10 cellular contexts compared by ENCODE assay signal in genomic region chr19:37933965-37934364, GRCh38. TPM values are rescaled to one million over a fixed set of nuclear protein-coding genes. Genes with fewer than 3 reads are reported as not detected.
A peak's percentile ranks its signal among the peaks of the same experiment; 100 is the strongest.
DNase-seq lines count a peak whose midpoint lies in the region; ATAC-seq and TF ChIP-seq lines count a peak whose summit lies in the region.
"Had no signal": no experiment of that assay in that cellular context is flagged by ENCODE, and none has a peak within 500 bp of the region (broad histone marks: within the 10 kb centered on the region; RNA-seq: fewer than 3 reads in every experiment).

No MANE protein-coding gene starts in this region.

- no peak overlapping the region for H3K27ac ChIP-seq in coronary artery
- H3K27ac ChIP-seq: dorsolateral prefrontal cortex had no signal

- H3K4me3 Mint-ChIP-seq in glutamatergic neuron (ENCODE audit: unreplicated experiment): peak overlapping the region; percentile 85
- H3K4me3 Mint-ChIP-seq in progenitor cell of endocrine pancreas (ENCODE audit: low read depth): peak overlapping the region; percentile 66
- H3K4me3 Mint-ChIP-seq: activated CD4-positive, alpha-beta memory T cell treated with anti-CD3 and anti-CD28 coated beads for 36 hours had no signal

- H3K9me3 Mint-ChIP-seq in glutamatergic neuron (ENCODE audit: unreplicated experiment): peaks cover 18% of the 10 kb centered on the region
- no peaks in the 10 kb centered on the region for H3K9me3 Mint-ChIP-seq in progenitor cell of endocrine pancreas (ENCODE audit: low read depth)

- no peak for ATAC-seq in HG03460 (IDR thresholded peaks at IDR 0.05; ENCODE audit: unreplicated experiment)

- DNase-seq in HEK293T (ENCODE audit: extremely low spot score) (peak; percentile 38), RPMI7951 (ENCODE audit: low read depth) (peak; percentile 9), glutamatergic neuron (peak; percentile 54), progenitor cell of endocrine pancreas (ENCODE audit: low spot score, unreplicated experiment) (no peak), coronary artery (ENCODE audit: low spot score) (no peak)
- no peak for DNase-seq in activated CD4-positive, CD25-positive, alpha-beta regulatory T cell treated with anti-CD3 and anti-CD28 coated beads, Interleukin-2, amount 50 U/mL, for 72 hours
- DNase-seq in activated CD4-positive, alpha-beta T cell treated with anti-CD3 and anti-CD28 coated beads for 1 hour: no peak
- DNase-seq: activated CD4-positive, alpha-beta memory T cell treated with anti-CD3 and anti-CD28 coated beads for 36 hours; dorsolateral prefrontal cortex had no signal

- peaks cover 14% of the 10 kb centered on the region for H3K27me3 Mint-ChIP-seq in glutamatergic neuron (ENCODE audit: unreplicated experiment)
- H3K27me3 Mint-ChIP-seq in progenitor cell of endocrine pancreas: no peaks in the 10 kb centered on the region
- H3K27me3 Mint-ChIP-seq: activated CD4-positive, alpha-beta memory T cell treated with anti-CD3 and anti-CD28 coated beads for 36 hours had no signal

- H3K4me3 ChIP-seq in coronary artery: no peak overlapping the region
- H3K4me3 ChIP-seq: dorsolateral prefrontal cortex had no signal

- CTCF ChIA-PET in HEK293T (lab: Yijun Ruan, JAX): interaction anchor here (0.7 to 0.9 kb wide), 2 partner anchors 11 to 425 kb away, joined by 3 to 4 read pairs; no protein-coding TSS in a partner anchor

- H3K4me1 Mint-ChIP-seq in glutamatergic neuron (ENCODE audit: low read depth, unreplicated experiment) (peaks cover 35% of the 10 kb centered on the region), progenitor cell of endocrine pancreas (ENCODE audit: low read depth) (peaks cover 56% of the 10 kb centered on the region)

- H3K27ac Mint-ChIP-seq in glutamatergic neuron (ENCODE audit: unreplicated experiment) (peak overlapping the region; percentile 97), progenitor cell of endocrine pancreas (peak overlapping the region; percentile 95)
- H3K27ac Mint-ChIP-seq: activated CD4-positive, alpha-beta memory T cell treated with anti-CD3 and anti-CD28 coated beads for 36 hours had no signal

- no peak for TF ChIP-seq CTCF in glutamatergic neuron (IDR thresholded peaks at IDR 0.05; ENCODE audit: partially characterized antibody, unreplicated experiment)
- TF ChIP-seq CTCF in progenitor cell of endocrine pancreas (IDR thresholded peaks at IDR 0.05; ENCODE audit: unreplicated experiment): no peak
- no peak for TF ChIP-seq CTCF in coronary artery (IDR thresholded peaks at IDR 0.05)

- H3K36me3 Mint-ChIP-seq in glutamatergic neuron (ENCODE audit: unreplicated experiment): peaks cover 27% of the 10 kb centered on the region
- H3K36me3 Mint-ChIP-seq in progenitor cell of endocrine pancreas (ENCODE audit: insufficient read depth): peaks cover 8% of the 10 kb centered on the region

- POLR2A ChIA-PET in HEK293T (lab: Yijun Ruan, JAX): interaction anchor here (0.7 to 1.1 kb wide), 2 partner anchors 27 to 70 kb away, joined by 6 to 8 read pairs; partner anchors contain the start of genes SIPA1L3 and WDR87

TF ChIP-seq in HEK293T, 16 proteins besides CTCF, POLR2A, EP300 and RAD21:
- no peak for TF ChIP-seq L3MBTL2 (conservative IDR thresholded peaks at IDR 0.05)
- TF ChIP-seq, protein P1, sequence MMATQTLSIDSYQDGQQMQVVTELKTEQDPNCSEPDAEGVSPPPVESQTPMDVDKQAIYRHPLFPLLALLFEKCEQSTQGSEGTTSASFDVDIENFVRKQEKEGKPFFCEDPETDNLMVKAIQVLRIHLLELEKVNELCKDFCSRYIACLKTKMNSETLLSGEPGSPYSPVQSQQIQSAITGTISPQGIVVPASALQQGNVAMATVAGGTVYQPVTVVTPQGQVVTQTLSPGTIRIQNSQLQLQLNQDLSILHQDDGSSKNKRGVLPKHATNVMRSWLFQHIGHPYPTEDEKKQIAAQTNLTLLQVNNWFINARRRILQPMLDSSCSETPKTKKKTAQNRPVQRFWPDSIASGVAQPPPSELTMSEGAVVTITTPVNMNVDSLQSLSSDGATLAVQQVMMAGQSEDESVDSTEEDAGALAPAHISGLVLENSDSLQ (IDR thresholded peaks at IDR 0.05): peak; percentile 72
- no peak for TF ChIP-seq FOXM1 (IDR thresholded peaks at IDR 0.05; ENCODE audit: borderline replicate concordance)

RNA-seq across cellular contexts. Expression of gene SIPA1L3, which starts 27.0 kb away (rescaled TPM):
- total RNA-seq in RPMI7951 (2014; rRNA removed; shearing (Covaris generic)): 10.5 and 14.9 TPM in 2 replicates
- total RNA-seq in glutamatergic neuron (ENCODE audit: unreplicated experiment): 97.7 TPM
- total RNA-seq in progenitor cell of endocrine pancreas: 126 and 132 TPM in 2 replicates

RNA-seq across cellular contexts. Expression of gene WDR87, which starts 27.6 kb away (rescaled TPM):
- not detected in 2 replicates for total RNA-seq in RPMI7951 (2014; rRNA removed; shearing (Covaris generic))
- total RNA-seq in glutamatergic neuron (ENCODE audit: unreplicated experiment) (not detected), progenitor cell of endocrine pancreas (0.02 TPM in 1 of 2 replicates, not detected in the other)
- total RNA-seq: activated CD4-positive, alpha-beta memory T cell treated with anti-CD3 and anti-CD28 coated beads for 36 hours had no signal

Comparison
In these comparisons a context has a peak if more than half of its experiments do, and no peak if none do; other contexts are left out.
1. DNase-seq: peak in HEK293T (single experiment), RPMI7951 (single experiment) and glutamatergic neuron (single experiment); none in progenitor cell of endocrine pancreas (single experiment), coronary artery (single experiment), activated CD4-positive, CD25-positive, alpha-beta regulatory T cell treated with anti-CD3 and anti-CD28 coated beads, Interleukin-2, amount 50 U/mL, for 72 hours (single experiment) and activated CD4-positive, alpha-beta T cell treated with anti-CD3 and anti-CD28 coated beads for 1 hour (single experiment).